ENCODE assay signal across 22 cellular contexts in genomic region chr6:3908961-3909360, GRCh38. TPM values are rescaled to one million over a fixed set of nuclear protein-coding genes. Genes with fewer than 3 reads are reported as not detected.
DNase-seq lines count a peak whose midpoint lies in the region; ATAC-seq and TF ChIP-seq lines count a peak whose summit lies in the region.
"Had no signal": no experiment of that assay in that cellular context is flagged by ENCODE, and none has a peak within 500 bp of the region (broad histone marks: within the 10 kb centered on the region; RNA-seq: fewer than 3 reads in every experiment).

No MANE protein-coding gene starts in this region.

- no peaks in the 10 kb centered on the region for H3K36me3 Mint-ChIP-seq in brain

- peak; percentile 28 to 49 (median 42) for ATAC-seq in psoas muscle
- no peak for ATAC-seq in HG03159 (IDR thresholded peaks at IDR 0.05; ENCODE audit: unreplicated experiment)
- ATAC-seq: A549 had no signal

- H3K4me3 ChIP-seq in hepatocyte (no peak overlapping the region), psoas muscle (no peak overlapping the region), tibial artery (no peak overlapping the region)
- H3K4me3 ChIP-seq: A549; BLaER1 treated with 17β-estradiol and CSF1 and Interleukin-3, amounts not matched to agents 10 nM and 100 nM; SJSA1 had no signal

- H3K4me2 ChIP-seq in hepatocyte, result no peak overlapping the region
- H3K4me2 ChIP-seq: A549; BLaER1 treated with 17β-estradiol and CSF1 and Interleukin-3, amounts not matched to agents 10 nM and 100 nM; KMS-11 had no signal

- H2AFZ ChIP-seq in hepatocyte, result no peak overlapping the region

- H3K27me3 Mint-ChIP-seq in brain, result peaks cover 5% of the 10 kb centered on the region

- no peaks in the 10 kb centered on the region for H3K27me3 ChIP-seq in hepatocyte
- H3K27me3 ChIP-seq in psoas muscle (ENCODE audit: insufficient read depth in 3 of 3, low read length in 2 of 3), result no peaks in the 10 kb centered on the region
- H3K27me3 ChIP-seq in tibial artery, result no peaks in the 10 kb centered on the region
- H3K27me3 ChIP-seq: BLaER1 treated with 17β-estradiol and CSF1 and Interleukin-3, amounts not matched to agents 10 nM and 100 nM; SJSA1 had no signal

- 99% methylated on average over 6 of the region's 6 CpGs for WGBS in hepatocyte (ENCODE audit: low lambda C conversion rate, missing lambda C conversion rate)
- 31 to 79% (median 38%) methylated on average over 6 of the region's 6 CpGs for WGBS in psoas muscle, 3 donors

- H3K9me2 ChIP-seq in hepatocyte (replicated peaks; ENCODE audit: insufficient read depth), result no peaks in the 10 kb centered on the region

- TF ChIP-seq CTCF in brain (conservative IDR thresholded peaks at IDR 0.05) (no peak), hepatocyte (IDR thresholded peaks at IDR 0.05; ENCODE audit: poor library complexity) (no peak), psoas muscle (IDR thresholded peaks at IDR 0.05) (peak; percentile 11), tibial artery (IDR thresholded peaks at IDR 0.05) (no peak)

- peaks cover 55% of the 10 kb centered on the region for H3K4me1 ChIP-seq in hepatocyte (ENCODE audit: insufficient read depth)
- H3K4me1 ChIP-seq in psoas muscle, result peaks cover 70% of the 10 kb centered on the region
- H3K4me1 ChIP-seq in tibial artery, result peaks cover 0 to 46% (median 36%) of the 10 kb centered on the region in 4 donors
- H3K4me1 ChIP-seq: BLaER1 treated with 17β-estradiol and CSF1 and Interleukin-3, amounts not matched to agents 10 nM and 100 nM had no signal

- H3K4me3 Mint-ChIP-seq in brain, result no peak overlapping the region
- H3K4me3 Mint-ChIP-seq: CD4-positive, alpha-beta T cell had no signal

- H3K27ac Mint-ChIP-seq in brain, result peak overlapping the region in 4 of 5 experiments; percentile 22 to 96 (median 67)
- H3K27ac Mint-ChIP-seq: CD4-positive, alpha-beta T cell; IgD-negative memory B cell had no signal

- H3K27ac ChIP-seq in hepatocyte, result peak overlapping the region; percentile 96
- H3K27ac ChIP-seq in psoas muscle, result peak overlapping the region; percentile 87
- H3K27ac ChIP-seq in tibial artery, result peak overlapping the region; percentile 20 to 61
- H3K27ac ChIP-seq: BLaER1 treated with 17β-estradiol and CSF1 and Interleukin-3, amounts not matched to agents 10 nM and 100 nM; KMS-11; SJSA1 had no signal

- peaks cover 91% of the 10 kb centered on the region for H3K4me1 Mint-ChIP-seq in brain
- H3K4me1 Mint-ChIP-seq: IgD-negative memory B cell had no signal

- H3K9me3 Mint-ChIP-seq in brain, result peaks cover 0 to 7% (median 0%) of the 10 kb centered on the region in 5 experiments
- H3K9me3 Mint-ChIP-seq: CD4-positive, alpha-beta T cell; IgD-negative memory B cell had no signal

- no peaks in the 10 kb centered on the region for H4K20me1 ChIP-seq in hepatocyte (ENCODE audit: insufficient read depth, poor library complexity, severe bottlenecking)
- H4K20me1 ChIP-seq: BLaER1 treated with 17β-estradiol and CSF1 and Interleukin-3, amounts not matched to agents 10 nM and 100 nM had no signal

- H3K9me3 ChIP-seq in hepatocyte (ENCODE audit: low read depth) (no peaks in the 10 kb centered on the region), psoas muscle (no peaks in the 10 kb centered on the region), tibial artery (no peaks in the 10 kb centered on the region)
- H3K9me3 ChIP-seq: A549; BLaER1 treated with 17β-estradiol and CSF1 and Interleukin-3, amounts not matched to agents 10 nM and 100 nM; SJSA1 had no signal

- H3K36me3 ChIP-seq in hepatocyte (replicated peaks; ENCODE audit: insufficient read depth, low read depth), result no peaks in the 10 kb centered on the region
- H3K36me3 ChIP-seq in psoas muscle (ENCODE audit: insufficient read depth in 1 of 2, low read depth in 1 of 2), result no peaks in the 10 kb centered on the region
- no peaks in the 10 kb centered on the region for H3K36me3 ChIP-seq in tibial artery
- H3K36me3 ChIP-seq: BLaER1 treated with 17β-estradiol and CSF1 and Interleukin-3, amounts not matched to agents 10 nM and 100 nM; SJSA1 had no signal

- peaks cover 6% of the 10 kb centered on the region for H3K79me2 ChIP-seq in hepatocyte

- DNase-seq in hepatocyte (ENCODE audit: low spot score) (no peak), psoas muscle (peak in 1 of 2 donors; percentile 62), tibial artery (no peak), SK-N-DZ (ENCODE audit: low spot score) (no peak), NCI-H187 (lab: John Stamatoyannopoulos, UW) (no peak)
- DNase-seq: AML-193; CD4-positive, alpha-beta T cell; DMS53; HCEC 1CT; MM.1S; NCI-H2029 treated with DMSO at 0.1 percent for 48 hours; NCI-H446 treated with DMSO at 0.1 percent for 48 hours; NCI-H69; Right ventricle myocardium superior; RPMI8226 had no signal

- intact Hi-C loops in psoas muscle (cut with DNase I), result no loop called here
- intact Hi-C loops in tibial artery (cut with DNase I; ENCODE audit: low total_unique reads), result no loop called here

RNA-seq across cellular contexts. Expression of gene FAM50B, which starts 59.8 kb away (rescaled TPM):
- polyA plus RNA-seq in brain (ENCODE audit: insufficient read depth, low read depth, low replicate concordance) (25.1 TPM), hepatocyte (1.1 and 1.6 TPM in 2 replicates), psoas muscle (10 to 100 TPM; 10.1 to 16.4 (median 11.4) TPM)
- total RNA-seq in hepatocyte (0.84 and 1.6 TPM in 2 replicates), psoas muscle (10 to 100 TPM; 10.8 to 19.6 (median 12.4) TPM)
- polyA plus RNA-seq in SK-N-DZ (2014; cell fraction: cytosol; rRNA removed), result 0.12 and 0.25 TPM in 2 replicates
- polyA plus RNA-seq in SK-N-DZ (2014; cell fraction: nucleus; rRNA removed), result 0.16 TPM in 1 of 2 replicates, not detected in the other

Comparison
In these comparisons a context has a peak if more than half of its experiments do, and no peak if none do; other contexts are left out.
1. H3K27ac ChIP-seq: peak in every context shown above with its lines; median percentile 96 in hepatocyte; 87 in psoas muscle; 40 in tibial artery.